Comparison of ENCODE assay signal across 19 cellular contexts in genomic region chr7:107002131-107002803, GRCh38.
"Had no signal": no experiment of that assay in that cellular context is flagged by ENCODE, and none has a peak within 500 bp of the region (broad histone marks: within the 10 kb centered on the region; RNA-seq: fewer than 3 reads in every experiment).

No MANE protein-coding gene starts in this region.

- H3K4me2 ChIP-seq: smooth muscle cell had no signal

- FAIRE-seq: colon, pancreas had no signal

- H3K36me3 ChIP-seq: esophagus squamous epithelium, pancreas, suprapubic skin, thyroid gland, vagina had no signal

- H3K4me1 ChIP-seq: esophagus squamous epithelium, pancreas, suprapubic skin, thyroid gland, vagina had no signal

- H3K27ac ChIP-seq: epithelial cell of prostate, esophagus squamous epithelium, pancreas, suprapubic skin, thyroid gland, vagina had no signal

- H3K27me3 ChIP-seq: esophagus squamous epithelium, pancreas, suprapubic skin, thyroid gland, vagina had no signal

- H3K4me3 ChIP-seq: esophagus squamous epithelium, lung, pancreas, smooth muscle cell, suprapubic skin, thyroid gland, vagina had no signal

- H3K9me3 ChIP-seq: esophagus squamous epithelium, pancreas, suprapubic skin, thyroid gland, vagina had no signal

- ATAC-seq: effector memory CD8-positive, alpha-beta T cell; left colon; left ventricle myocardium superior; natural killer cell treated with Interleukin-12 subunit alpha and Interleukin-12 subunit beta and Interleukin-15 and Interleukin-18, amount 100 ng/mL, for 72 hours; pancreas; right cardiac atrium had no signal

- DNase-seq: effector memory CD8-positive, alpha-beta T cell; esophagus squamous epithelium; left colon; left ventricle myocardium superior; mesenchymal stem cell; midbrain; occipital lobe; pancreas; right cardiac atrium; stimulated activated CD4-positive, alpha-beta T cell treated with anti-CD3 and anti-CD28 coated beads, Interleukin-2, amount 100 ng/mL, for 48 hours; stimulated activated naive CD4-positive, alpha-beta T cell treated with Interleukin-2 at 50 U/mL for 16 hours; thyroid gland had no signal
